8 cellular contexts compared by ENCODE assay signal in genomic region chr1:24932284-24932683, GRCh38. TPM values are rescaled to one million over a fixed set of nuclear protein-coding genes. Genes with fewer than 3 reads are reported as not detected.
A peak's percentile ranks its signal among the peaks of the same experiment; 100 is the strongest.
DNase-seq lines count a peak whose midpoint lies in the region; ATAC-seq and TF ChIP-seq lines count a peak whose summit lies in the region.

No MANE protein-coding gene starts in this region.

- H4K20me1 ChIP-seq in OCI-LY3 (ENCODE audit: insufficient read depth, low read length): peaks cover 12% of the 10 kb centered on the region

- H3K4me3 ChIP-seq in OCI-LY3 (ENCODE audit: low read length) (peak overlapping the region; percentile 68), heart right ventricle (peak overlapping the region in 7 of 10 donors; percentile 6 to 35 (median 17)), skeletal muscle satellite cell (ENCODE audit: low read length) (no peak overlapping the region)

- no peaks in the 10 kb centered on the region for H3K27me3 Mint-ChIP-seq in activated T-helper 2 cell treated with anti-CD3 and anti-CD28 coated beads, Interferon-gamma antibody, Interleukin-2, Interleukin-4, amounts not matched to agents 10 μg/mL and 5 μg/mL and 100 μg/mL, durations not matched to agents 14 hours and 24 hours and 36 hours (ENCODE audit: low read depth)

- peak in 7 of 8 donors; percentile 61 to 74 (median 70) for ATAC-seq in heart right ventricle
- ATAC-seq in GM18867 (IDR thresholded peaks at IDR 0.05; ENCODE audit: unreplicated experiment): no peak

- H3K27ac Mint-ChIP-seq in activated T-helper 2 cell treated with anti-CD3 and anti-CD28 coated beads, Interferon-gamma antibody, Interleukin-2, Interleukin-4, amounts not matched to agents 10 μg/mL and 5 μg/mL and 100 μg/mL, durations not matched to agents 14 hours and 24 hours and 36 hours: peak overlapping the region; percentile 2

- no peaks in the 10 kb centered on the region for H3K9me3 Mint-ChIP-seq in activated T-helper 2 cell treated with anti-CD3 and anti-CD28 coated beads, Interferon-gamma antibody, Interleukin-2, Interleukin-4, amounts not matched to agents 10 μg/mL and 5 μg/mL and 100 μg/mL, durations not matched to agents 14 hours and 24 hours and 36 hours

- H3K4me1 ChIP-seq in OCI-LY3 (ENCODE audit: low read length) (peaks cover 45% of the 10 kb centered on the region), heart right ventricle (peaks cover 5 to 44% (median 22%) of the 10 kb centered on the region in 9 donors), skeletal muscle satellite cell (ENCODE audit: control insufficient read depth, insufficient read depth, low read length) (peaks cover 8% of the 10 kb centered on the region)

- H3K36me3 ChIP-seq in OCI-LY3 (replicated peaks; ENCODE audit: low read depth, low read length) (peaks cover 11% of the 10 kb centered on the region), heart right ventricle (no peaks in the 10 kb centered on the region), skeletal muscle satellite cell (ENCODE audit: insufficient read depth, low read length) (no peaks in the 10 kb centered on the region)

- H3K79me2 ChIP-seq in OCI-LY3 (ENCODE audit: low read length): peaks cover 27% of the 10 kb centered on the region

- WGBS in heart right ventricle, 2 donors: 1 to 4% methylated on average over 34 of the region's 34 CpGs

- intact Hi-C loops in activated T-helper 2 cell treated with anti-CD3 and anti-CD28 coated beads, Interferon-gamma antibody, Interleukin-2, Interleukin-4, amounts not matched to agents 10 μg/mL and 5 μg/mL and 100 μg/mL, durations not matched to agents 14 hours and 24 hours and 36 hours (cut with micrococcal nuclease): loop anchor here (1.0 kb wide), 1 partner anchor 105 kb away; no protein-coding TSS in a partner anchor
- intact Hi-C loops in heart right ventricle (cut with DNase I): loop anchor here in 8 of 10 donors (2.0 to 10.0 kb wide), 7 partner anchors 103 to 275 kb away; no protein-coding TSS in a partner anchor

- peaks cover 51% of the 10 kb centered on the region for H3K4me1 Mint-ChIP-seq in activated T-helper 2 cell treated with anti-CD3 and anti-CD28 coated beads, Interferon-gamma antibody, Interleukin-2, Interleukin-4, amounts not matched to agents 10 μg/mL and 5 μg/mL and 100 μg/mL, durations not matched to agents 14 hours and 24 hours and 36 hours (ENCODE audit: low read depth)

- peak overlapping the region; percentile 51 for H3K4me3 Mint-ChIP-seq in activated T-helper 2 cell treated with anti-CD3 and anti-CD28 coated beads, Interferon-gamma antibody, Interleukin-2, Interleukin-4, amounts not matched to agents 10 μg/mL and 5 μg/mL and 100 μg/mL, durations not matched to agents 14 hours and 24 hours and 36 hours (ENCODE audit: low read depth)

- H2AFZ ChIP-seq in OCI-LY3 (ENCODE audit: low read depth, low read length): no peak overlapping the region

- H3K36me3 Mint-ChIP-seq in activated T-helper 2 cell treated with anti-CD3 and anti-CD28 coated beads, Interferon-gamma antibody, Interleukin-2, Interleukin-4, amounts not matched to agents 10 μg/mL and 5 μg/mL and 100 μg/mL, durations not matched to agents 14 hours and 24 hours and 36 hours (ENCODE audit: low read depth): peaks cover 76% of the 10 kb centered on the region

- H3K27ac ChIP-seq in OCI-LY3 (ENCODE audit: low read length): no peak overlapping the region
- no peak overlapping the region for H3K27ac ChIP-seq in heart right ventricle

- peak overlapping the region; percentile 77 for H3K4me2 ChIP-seq in OCI-LY3 (ENCODE audit: low read length)
- peak overlapping the region; percentile 38 for H3K4me2 ChIP-seq in skeletal muscle satellite cell (ENCODE audit: low read length)

- H3K9me3 ChIP-seq in OCI-LY3 (ENCODE audit: insufficient read depth, low read length): no peaks in the 10 kb centered on the region
- H3K9me3 ChIP-seq in heart right ventricle: no peaks in the 10 kb centered on the region
- no peaks in the 10 kb centered on the region for H3K9me3 ChIP-seq in skeletal muscle satellite cell (replicated peaks; ENCODE audit: low read length)

- H3K27me3 ChIP-seq in OCI-LY3 (ENCODE audit: low read depth, low read length) (peaks cover 18% of the 10 kb centered on the region), heart right ventricle (peaks cover 55 to 95% (median 87%) of the 10 kb centered on the region in 7 donors), skeletal muscle satellite cell (ENCODE audit: control insufficient read depth, insufficient read depth, low read length) (peaks cover 85% of the 10 kb centered on the region)

- TF ChIP-seq CTCF in OCI-LY3 (IDR thresholded peaks at IDR 0.05; ENCODE audit: low read depth, low read length) (peak; percentile 32), heart right ventricle (IDR thresholded peaks at IDR 0.05) (peak; percentile 60 to 90 (median 81))

- DNase-seq in NCI-H1436 (lab: John Stamatoyannopoulos, UW) (peak; percentile 13), NCI-H1436 treated with DMSO at 0.1 percent for 48 hours (lab: John Stamatoyannopoulos, UW) (no peak), heart right ventricle (peak in 1 of 2 donors; percentile 66), ureter (ENCODE audit: low spot score) (no peak)
- peak; percentile 63 for DNase-seq in activated T-helper 2 cell treated with anti-CD3 and anti-CD28 coated beads, Interferon-gamma antibody, Interleukin-2, Interleukin-4, amounts not matched to agents 10 μg/mL and 5 μg/mL and 100 μg/mL, durations not matched to agents 14 hours and 24 hours and 36 hours (ENCODE audit: low spot score)

- H3K9ac ChIP-seq in OCI-LY3 (ENCODE audit: low read length) (peak overlapping the region; percentile 37; the same call in 1 of the 2 replicates), skeletal muscle satellite cell (ENCODE audit: low read depth, low read length) (no peak overlapping the region)

RNA-seq across cellular contexts. Expression of gene RUNX3, which starts 2.2 kb away (rescaled TPM):
- 129 and 135 TPM in 2 replicates for total RNA-seq in activated T-helper 2 cell treated with anti-CD3 and anti-CD28 coated beads, Interferon-gamma antibody, Interleukin-2, Interleukin-4, amounts not matched to agents 10 μg/mL and 5 μg/mL and 100 μg/mL, durations not matched to agents 14 hours and 24 hours and 36 hours
- 1 to 10 TPM in 2 of 10 donors, under 1 TPM in 8; 0.15 to 5.9 (median 0.40) TPM for total RNA-seq in heart right ventricle
- polyA plus RNA-seq in heart right ventricle: under 1 TPM; 0.07 to 0.35 TPM
- total RNA-seq in skeletal muscle satellite cell (2012; rRNA removed): not detected in 2 replicates
- total RNA-seq in ureter: 5.3 TPM

Comparison
In these comparisons a context has a peak if more than half of its experiments do, and no peak if none do; other contexts are left out.
1. DNase-seq: peak in NCI-H1436 (single experiment) and activated T-helper 2 cell treated with anti-CD3 and anti-CD28 coated beads, Interferon-gamma antibody, Interleukin-2, Interleukin-4, amounts not matched to agents 10 μg/mL and 5 μg/mL and 100 μg/mL, durations not matched to agents 14 hours and 24 hours and 36 hours (single experiment); none in NCI-H1436 treated with DMSO at 0.1 percent for 48 hours (single experiment) and ureter (single experiment).
2. RNA of gene RUNX3, which starts 2.2 kb away (total RNA-seq): 129 to 135 TPM in activated T-helper 2 cell treated with anti-CD3 and anti-CD28 coated beads, Interferon-gamma antibody, Interleukin-2, Interleukin-4, amounts not matched to agents 10 μg/mL and 5 μg/mL and 100 μg/mL, durations not matched to agents 14 hours and 24 hours and 36 hours; 5.3 TPM in ureter (single experiment) and 0.15 to 5.9 TPM in heart right ventricle; every median in the first group is over 10 times any median in the second.